ENCODE assay signal across 9 cellular contexts in the genomic region with DNA sequence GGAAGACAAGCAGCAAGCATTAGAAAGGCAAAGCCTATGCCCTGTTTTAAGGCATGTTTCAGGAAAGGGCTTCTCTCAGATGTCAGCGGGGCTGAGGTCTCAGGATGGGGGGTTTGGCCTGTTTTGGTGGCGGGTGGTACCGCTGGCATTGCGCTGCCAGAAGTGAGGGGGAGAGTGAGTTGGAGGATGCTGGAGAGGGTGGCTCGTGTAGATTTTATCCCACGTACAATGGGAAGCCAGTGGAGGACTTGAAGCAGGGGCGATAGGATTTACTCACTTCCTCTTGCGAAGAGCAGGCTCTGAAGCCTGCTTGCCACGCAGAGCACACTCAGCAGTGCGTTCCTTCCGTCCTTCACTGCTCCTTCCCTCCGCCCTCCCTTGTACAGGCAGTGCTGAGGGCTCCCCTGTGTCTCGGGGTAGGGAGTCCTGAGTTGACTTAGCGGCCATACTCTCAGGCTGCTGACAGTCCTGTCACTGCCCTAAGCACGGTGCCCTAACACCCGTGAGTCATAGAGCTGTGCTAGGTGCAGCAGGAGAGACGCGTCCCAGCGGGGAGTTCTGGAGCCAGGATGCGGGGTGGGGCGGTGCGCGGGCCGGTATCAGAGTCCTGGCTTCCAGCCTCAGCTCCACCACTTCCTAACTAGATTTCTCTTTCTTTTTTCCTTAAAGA.
DNase-seq lines count a peak whose midpoint lies in the region; ATAC-seq lines count a peak whose summit lies in the region.
"Had no signal": no experiment of that assay in that cellular context is flagged by ENCODE, and none has a peak within 500 bp of the region (broad histone marks: within the 10 kb centered on the region; RNA-seq: fewer than 3 reads in every experiment).

No MANE protein-coding gene starts in this region.

- no peaks in the 10 kb centered on the region for H3K36me3 ChIP-seq in HUES48 (ENCODE audit: control insufficient read depth, insufficient read depth, low read length)

- DNase-seq in activated T-helper 1 cell treated with anti-CD3 and anti-CD28 coated beads, Interleukin-12 subunit alpha, Interleukin-12 subunit beta, Interleukin-2, Interleukin-4 antibody, amounts not matched to agents 30 ng/mL and 10 ng/mL and 1 ng/mL, durations not matched to agents 14 hours and 24 hours and 36 hours (ENCODE audit: low spot score) = peak; percentile 39
- DNase-seq in Right ventricle myocardium superior (peak; percentile 69), posterior vena cava (ENCODE audit: low spot score) (peak; percentile 84), NCI-H510A treated with DMSO at 0.1 percent for 48 hours (lab: John Stamatoyannopoulos, UW) (no peak), cortex of kidney (lab: John Stamatoyannopoulos, UW) (no peak), SKM-1 (lab: John Stamatoyannopoulos, UW; ENCODE audit: unreplicated experiment) (no peak)

- no peaks in the 10 kb centered on the region for H3K27me3 Mint-ChIP-seq in activated T-helper 1 cell treated with anti-CD3 and anti-CD28 coated beads, Interleukin-12 subunit alpha, Interleukin-12 subunit beta, Interleukin-2, Interleukin-4 antibody, amounts not matched to agents 30 ng/mL and 10 ng/mL and 1 ng/mL, durations not matched to agents 14 hours and 24 hours and 36 hours (ENCODE audit: insufficient read depth)

- ATAC-seq in GM19043 (IDR thresholded peaks at IDR 0.05; ENCODE audit: low read depth, unreplicated experiment) (peak; percentile 74), Right ventricle myocardium superior (ENCODE audit: poor library complexity) (peak; percentile 50)

- no peaks in the 10 kb centered on the region for H3K36me3 Mint-ChIP-seq in activated T-helper 1 cell treated with anti-CD3 and anti-CD28 coated beads, Interleukin-12 subunit alpha, Interleukin-12 subunit beta, Interleukin-2, Interleukin-4 antibody, amounts not matched to agents 30 ng/mL and 10 ng/mL and 1 ng/mL, durations not matched to agents 14 hours and 24 hours and 36 hours (ENCODE audit: low read depth)

- H3K4me3 ChIP-seq in HUES48 (ENCODE audit: low read depth, low read length) = peak overlapping the region; percentile 64
- H3K4me3 ChIP-seq: SK-N-MC had no signal

- no peaks in the 10 kb centered on the region for H3K9me3 ChIP-seq in HUES48 (ENCODE audit: control insufficient read depth, insufficient read depth, low read length)

- peaks cover 25% of the 10 kb centered on the region for H3K4me1 Mint-ChIP-seq in activated T-helper 1 cell treated with anti-CD3 and anti-CD28 coated beads, Interleukin-12 subunit alpha, Interleukin-12 subunit beta, Interleukin-2, Interleukin-4 antibody, amounts not matched to agents 30 ng/mL and 10 ng/mL and 1 ng/mL, durations not matched to agents 14 hours and 24 hours and 36 hours (ENCODE audit: low read depth)

- H3K27ac ChIP-seq in HUES48 (ENCODE audit: low read depth, low read length) = no peak overlapping the region
- H3K27ac ChIP-seq: SK-N-MC had no signal

- peaks cover 45% of the 10 kb centered on the region for H3K27me3 ChIP-seq in HUES48 (ENCODE audit: control insufficient read depth, insufficient read depth, low read length)

- peak overlapping the region; percentile 73 for H3K4me3 Mint-ChIP-seq in activated T-helper 1 cell treated with anti-CD3 and anti-CD28 coated beads, Interleukin-12 subunit alpha, Interleukin-12 subunit beta, Interleukin-2, Interleukin-4 antibody, amounts not matched to agents 30 ng/mL and 10 ng/mL and 1 ng/mL, durations not matched to agents 14 hours and 24 hours and 36 hours

- no peak overlapping the region for H3K9ac ChIP-seq in HUES48 (ENCODE audit: low read depth, low read length)

- H3K27ac Mint-ChIP-seq in activated T-helper 1 cell treated with anti-CD3 and anti-CD28 coated beads, Interleukin-12 subunit alpha, Interleukin-12 subunit beta, Interleukin-2, Interleukin-4 antibody, amounts not matched to agents 30 ng/mL and 10 ng/mL and 1 ng/mL, durations not matched to agents 14 hours and 24 hours and 36 hours = peak overlapping the region; percentile 80

- intact Hi-C loops in activated T-helper 1 cell treated with anti-CD3 and anti-CD28 coated beads, Interleukin-12 subunit alpha, Interleukin-12 subunit beta, Interleukin-2, Interleukin-4 antibody, amounts not matched to agents 30 ng/mL and 10 ng/mL and 1 ng/mL, durations not matched to agents 14 hours and 24 hours and 36 hours (cut with micrococcal nuclease) = loop anchor here (10.0 kb wide), 2 partner anchors 325 to 365 kb away; no protein-coding TSS in a partner anchor
- intact Hi-C loops in Right ventricle myocardium superior (cut with DNase I) = no loop called here
- intact Hi-C loops in posterior vena cava (cut with DNase I) = loop anchor here (10.0 kb wide), 2 partner anchors 725 to 1385 kb away; no protein-coding TSS in a partner anchor

- H3K9me3 Mint-ChIP-seq in activated T-helper 1 cell treated with anti-CD3 and anti-CD28 coated beads, Interleukin-12 subunit alpha, Interleukin-12 subunit beta, Interleukin-2, Interleukin-4 antibody, amounts not matched to agents 30 ng/mL and 10 ng/mL and 1 ng/mL, durations not matched to agents 14 hours and 24 hours and 36 hours = no peaks in the 10 kb centered on the region

- peaks cover 3% of the 10 kb centered on the region; the same call in 1 of the 2 replicates for H3K4me1 ChIP-seq in HUES48 (ENCODE audit: control insufficient read depth, insufficient read depth, low read length)

Comparison
In these comparisons a context has a peak if more than half of its experiments do, and no peak if none do; other contexts are left out.
1. DNase-seq: peak in activated T-helper 1 cell treated with anti-CD3 and anti-CD28 coated beads, Interleukin-12 subunit alpha, Interleukin-12 subunit beta, Interleukin-2, Interleukin-4 antibody, amounts not matched to agents 30 ng/mL and 10 ng/mL and 1 ng/mL, durations not matched to agents 14 hours and 24 hours and 36 hours (single experiment), Right ventricle myocardium superior (single experiment) and posterior vena cava (single experiment); none in NCI-H510A treated with DMSO at 0.1 percent for 48 hours (single experiment), cortex of kidney (single experiment) and SKM-1 (single experiment).